6 cellular contexts compared by ENCODE assay signal in the genomic region with DNA sequence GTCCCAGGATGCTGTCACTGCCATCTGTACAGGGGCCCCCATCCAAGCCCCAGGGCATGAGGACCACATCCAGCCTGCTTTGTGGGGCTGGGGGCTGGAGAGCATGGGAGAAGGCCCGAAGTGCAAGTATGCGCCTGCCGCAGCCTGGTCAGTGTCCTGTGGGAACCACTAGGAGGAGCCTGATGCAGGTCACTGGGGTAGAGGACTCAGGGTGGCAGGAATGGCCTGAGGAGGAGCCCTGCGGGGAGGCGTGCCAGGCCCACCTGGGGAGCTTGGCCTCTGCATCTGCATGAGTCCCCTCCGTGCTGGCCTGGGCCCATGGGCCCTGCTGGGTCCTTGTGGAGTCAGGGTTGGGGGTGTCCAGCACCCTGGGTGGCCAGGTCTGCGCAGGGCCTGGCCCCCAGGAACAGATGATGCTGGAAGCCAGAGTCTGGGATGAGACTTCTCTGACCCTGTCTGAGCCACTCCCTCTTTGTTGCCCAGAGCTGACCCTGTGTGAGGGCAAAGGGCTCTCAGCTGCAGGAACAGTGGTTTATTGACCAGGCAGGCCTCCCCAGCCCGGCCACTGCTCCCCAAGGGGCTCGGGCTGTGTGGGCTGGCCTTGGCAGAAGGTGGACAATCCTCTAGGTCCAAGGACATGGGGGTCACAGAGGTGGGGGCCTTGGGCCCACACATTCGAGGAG. TPM values are rescaled to one million over a fixed set of nuclear protein-coding genes. Genes with fewer than 3 reads are reported as not detected.
"Had no signal": no experiment of that assay in that cellular context is flagged by ENCODE, and none has a peak within 500 bp of the region (broad histone marks: within the 10 kb centered on the region; RNA-seq: fewer than 3 reads in every experiment).

No MANE protein-coding gene starts in this region.

RNA-seq across cellular contexts. Expression of a gene that starts 6.3 kb away (rescaled TPM):
- total RNA-seq: ascending aorta had no signal

RNA-seq across cellular contexts. Expression of a gene that starts 23.7 kb away (rescaled TPM):
- total RNA-seq: dermis microvascular lymphatic vessel endothelial cell, endothelial cell of umbilical vein, fibroblast of lung, fibroblast of villous mesenchyme, glomerular endothelial cell had no signal
- polyA plus RNA-seq: endothelial cell of umbilical vein had no signal
